Comparison of ENCODE assay signal across 1 cellular context in genomic region chr12:54304187-54304810, GRCh38.
TF ChIP-seq lines count a peak whose summit lies in the region.

No MANE protein-coding gene starts in this region.

TF ChIP-seq in HepG2, 621 proteins besides CTCF, POLR2A, EP300 and RAD21 (continued from another document and continues in another):
- TF ChIP-seq ZNF574 (CRISPR knock-in tag; IDR thresholded peaks at IDR 0.05): peak; percentile 72
- TF ChIP-seq ZBTB39 (CRISPR knock-in tag; IDR thresholded peaks at IDR 0.05): no peak
- peak; percentile 62; the same call in 1 of the 2 replicates for TF ChIP-seq SKIL (CRISPR knock-in tag; IDR thresholded peaks at IDR 0.05; ENCODE audit: borderline replicate concordance)
- TF ChIP-seq HOXA9 (CRISPR knock-in tag; IDR thresholded peaks at IDR 0.05; ENCODE audit: borderline replicate concordance): no peak
- TF ChIP-seq TGIF2 (CRISPR knock-in tag; IDR thresholded peaks at IDR 0.05): 0 out of 2 replicates have a peak, but pooled peaks have one; percentile 15
- TF ChIP-seq DZIP1 (CRISPR knock-in tag; IDR thresholded peaks at IDR 0.05): no peak
- TF ChIP-seq ZNF30 (CRISPR knock-in tag; IDR thresholded peaks at IDR 0.05): no peak
- TF ChIP-seq TOE1 (CRISPR knock-in tag; IDR thresholded peaks at IDR 0.05): no peak
- no peak for TF ChIP-seq ATF1 (CRISPR knock-in tag; IDR thresholded peaks at IDR 0.05)
- no peak for TF ChIP-seq NCOA1 (CRISPR knock-in tag; IDR thresholded peaks at IDR 0.05)
- no peak for TF ChIP-seq FOSL1 (CRISPR knock-in tag; IDR thresholded peaks at IDR 0.05; ENCODE audit: borderline replicate concordance)
- TF ChIP-seq SP2 (CRISPR knock-in tag; IDR thresholded peaks at IDR 0.05): no peak
- no peak for TF ChIP-seq ZNF33B (CRISPR knock-in tag; IDR thresholded peaks at IDR 0.05)
- TF ChIP-seq MXD1 (CRISPR knock-in tag; IDR thresholded peaks at IDR 0.05): no peak
- peak; percentile 36; the same call in 1 of the 2 replicates for TF ChIP-seq YEATS4 (CRISPR knock-in tag; IDR thresholded peaks at IDR 0.05; ENCODE audit: borderline replicate concordance)
- no peak for TF ChIP-seq SNRNP70 (IDR thresholded peaks at IDR 0.05; ENCODE audit: low read depth, low read length)
- TF ChIP-seq BRD4 (CRISPR knock-in tag; IDR thresholded peaks at IDR 0.05): 0 out of 2 replicates have a peak, but pooled peaks have one; percentile 57
- TF ChIP-seq ZNF256 (CRISPR knock-in tag; conservative IDR thresholded peaks at IDR 0.05): no peak
- TF ChIP-seq TERF1 (CRISPR knock-in tag; IDR thresholded peaks at IDR 0.05): no peak
- no peak for TF ChIP-seq ATRX (CRISPR knock-in tag; IDR thresholded peaks at IDR 0.05; ENCODE audit: borderline replicate concordance)
- peak; percentile 59 for TF ChIP-seq FOSL2 (CRISPR knock-in tag; IDR thresholded peaks at IDR 0.05)
- peak; percentile 63 for TF ChIP-seq THAP11 (CRISPR knock-in tag; IDR thresholded peaks at IDR 0.05)
- peak; percentile 99 for TF ChIP-seq TEF (CRISPR knock-in tag; IDR thresholded peaks at IDR 0.05)
- no peak for TF ChIP-seq HNRNPLL (IDR thresholded peaks at IDR 0.05; ENCODE audit: low read depth, low read length, poor library complexity, severe bottlenecking)
- peak; percentile 95 for TF ChIP-seq PATZ1 (CRISPR knock-in tag; IDR thresholded peaks at IDR 0.05)
- peak; percentile 84 for TF ChIP-seq BCL6 (CRISPR knock-in tag; IDR thresholded peaks at IDR 0.05)
- TF ChIP-seq RBM22 (optimal IDR thresholded peaks at IDR 0.05; ENCODE audit: low read length): no peak
- TF ChIP-seq ZNF572 (CRISPR knock-in tag; IDR thresholded peaks at IDR 0.05): 0 out of 2 replicates have a peak, but pooled peaks have one; percentile 49
- TF ChIP-seq AKAP8 (CRISPR knock-in tag; IDR thresholded peaks at IDR 0.05): 0 out of 2 replicates have a peak, but pooled peaks have one; percentile 23
- TF ChIP-seq SRSF1 (optimal IDR thresholded peaks at IDR 0.05; ENCODE audit: low read depth, low read length): peak; percentile 72
- TF ChIP-seq CAMTA2 (CRISPR knock-in tag; IDR thresholded peaks at IDR 0.05; ENCODE audit: borderline replicate concordance): no peak
- TF ChIP-seq NFIB (CRISPR knock-in tag; IDR thresholded peaks at IDR 0.05; ENCODE audit: borderline replicate concordance): no peak
- peak; percentile 57 for TF ChIP-seq ZEB1 (IDR thresholded peaks at IDR 0.05; ENCODE audit: insufficient replicate concordance, low read depth)
- TF ChIP-seq TCF12 (IDR thresholded peaks at IDR 0.05): no peak
- TF ChIP-seq TCF12 (CRISPR knock-in tag; IDR thresholded peaks at IDR 0.05): no peak
- TF ChIP-seq HOXA5 (CRISPR knock-in tag; IDR thresholded peaks at IDR 0.05): no peak
- 0 out of 2 replicates have a peak, but pooled peaks have one; percentile 72 for TF ChIP-seq PCBP1 (IDR thresholded peaks at IDR 0.05; ENCODE audit: borderline replicate concordance, low read depth, low read length)
- TF ChIP-seq NFKB2 (CRISPR knock-in tag; IDR thresholded peaks at IDR 0.05; ENCODE audit: borderline replicate concordance): peak; percentile 38; the same call in 1 of the 2 replicates
- TF ChIP-seq MAZ (IDR thresholded peaks at IDR 0.05; ENCODE audit: borderline replicate concordance, low read depth, low read length): peak; percentile 82
- peak; percentile 68 for TF ChIP-seq MAZ (CRISPR knock-in tag; IDR thresholded peaks at IDR 0.05; ENCODE audit: low read depth)
- TF ChIP-seq LCORL (IDR thresholded peaks at IDR 0.05): no peak
- TF ChIP-seq LCORL (CRISPR knock-in tag; IDR thresholded peaks at IDR 0.05): peak; percentile 57; the same call in 1 of the 2 replicates
- no peak for TF ChIP-seq ZNF546 (CRISPR knock-in tag; conservative IDR thresholded peaks at IDR 0.05)
- TF ChIP-seq PRPF4 (IDR thresholded peaks at IDR 0.05; ENCODE audit: low read depth, low read length, poor library complexity, severe bottlenecking): peak; percentile 55
- TF ChIP-seq FOXA1 (IDR thresholded peaks at IDR 0.05): no peak
- TF ChIP-seq FOXA1 (CRISPR knock-in tag; IDR thresholded peaks at IDR 0.05): peak; percentile 65
- peak in 1 of 2 experiments; percentile 68; a peak in 2 of 4 replicates for TF ChIP-seq ATF4 (CRISPR knock-in tag; IDR thresholded peaks at IDR 0.05)
- TF ChIP-seq KLF6 (CRISPR knock-in tag; IDR thresholded peaks at IDR 0.05): 0 out of 2 replicates have a peak, but pooled peaks have one; percentile 44
- peak; percentile 41; the same call in 1 of the 2 replicates for TF ChIP-seq ZBTB25 (CRISPR knock-in tag; IDR thresholded peaks at IDR 0.05)
- TF ChIP-seq TIGD3 (CRISPR knock-in tag; IDR thresholded peaks at IDR 0.05; ENCODE audit: borderline replicate concordance): no peak
